In genomic region chr6:32436995-32437836, GRCh38 we compare ENCODE assay signal across 8 cellular contexts. TPM values are rescaled to one million over a fixed set of nuclear protein-coding genes. Genes with fewer than 3 reads are reported as not detected.
DNase-seq lines count a peak whose midpoint lies in the region; ATAC-seq and TF ChIP-seq lines count a peak whose summit lies in the region.

No MANE protein-coding gene starts in this region.

- intact Hi-C loops in left ventricle myocardium superior (cut with micrococcal nuclease): no loop called here

- in situ Hi-C loops in GM13977 (cut with MboI; ENCODE audit: low pct_unique_long_range_greater_than_20kb, low sequenced_read_pairs, unreplicated experiment): no loop called here

- DNase-seq in GM13977 (ENCODE audit: low spot score) (peak; percentile 44), NOMO-1 treated with DMSO at 0.1 percent for 48 hours (lab: John Stamatoyannopoulos, UW; ENCODE audit: unreplicated experiment) (peak; percentile 96), left ventricle myocardium superior (no peak), ureter (ENCODE audit: low spot score) (no peak), NCI-H2081 (lab: John Stamatoyannopoulos, UW) (no peak), NCI-H510A treated with DMSO at 0.1 percent for 48 hours (lab: John Stamatoyannopoulos, UW) (no peak), NCI-H510A (lab: John Stamatoyannopoulos, UW) (no peak)

- TF ChIP-seq CTCF in GM13977 (IDR thresholded peaks at IDR 0.05; ENCODE audit: extremely low read depth, insufficient read depth, missing control alignments): no peak

- ATAC-seq in HG02588 (IDR thresholded peaks at IDR 0.05; ENCODE audit: unreplicated experiment): peak; percentile 51
- peak; percentile 69 for ATAC-seq in left ventricle myocardium superior

RNA-seq across cellular contexts. Expression of gene HLA-DRA, which starts 2.5 kb away (rescaled TPM):
- total RNA-seq in left ventricle myocardium superior (109 TPM), ureter (297 TPM)

RNA-seq across cellular contexts. Expression of gene BTNL2, which starts 30.2 kb away (rescaled TPM):
- total RNA-seq in left ventricle myocardium superior (not detected), ureter (not detected)

Comparison
In these comparisons a context has a peak if more than half of its experiments do, and no peak if none do; other contexts are left out.
1. DNase-seq: peak in GM13977 (single experiment) and NOMO-1 treated with DMSO at 0.1 percent for 48 hours (single experiment); none in left ventricle myocardium superior (single experiment), ureter (single experiment), NCI-H2081 (0 of 2), NCI-H510A treated with DMSO at 0.1 percent for 48 hours (single experiment) and NCI-H510A (single experiment).